In genomic region chr9:135960328-135961276, GRCh38 we compare ENCODE assay signal across 8 cellular contexts. TPM values are rescaled to one million over a fixed set of nuclear protein-coding genes. Genes with fewer than 3 reads are reported as not detected.
A peak's percentile ranks its signal among the peaks of the same experiment; 100 is the strongest.
DNase-seq lines count a peak whose midpoint lies in the region; ATAC-seq and TF ChIP-seq lines count a peak whose summit lies in the region.

No MANE protein-coding gene starts in this region.

- H3F3A ChIP-seq in Loucy (ENCODE audit: low read depth), result no peaks in the 10 kb centered on the region

- H3K36me3 Mint-ChIP-seq in stimulated activated naive B cell treated with anti-CD40 and anti-IgM and Interleukin-4, amounts not matched to agents 10 μg/mL and 1 μg/mL and 100 μg/mL, for 72 hours, result no peaks in the 10 kb centered on the region

- ATAC-seq in GM21390 (IDR thresholded peaks at IDR 0.05; ENCODE audit: unreplicated experiment), result peak; percentile 23
- ATAC-seq in stimulated activated naive B cell treated with anti-CD40 and anti-IgM and Interleukin-4, amounts not matched to agents 10 μg/mL and 1 μg/mL and 100 μg/mL, for 72 hours (replicated peaks), result peak; percentile 1 to 2

- peaks cover 32% of the 10 kb centered on the region for H3K4me1 ChIP-seq in Loucy (ENCODE audit: insufficient read depth, low read length, poor library complexity, severe bottlenecking)

- peak overlapping the region; percentile 93 for H3K27ac Mint-ChIP-seq in stimulated activated naive B cell treated with anti-CD40 and anti-IgM and Interleukin-4, amounts not matched to agents 10 μg/mL and 1 μg/mL and 100 μg/mL, for 72 hours

- H2AFZ ChIP-seq in Loucy (ENCODE audit: low read length), result peak overlapping the region; percentile 92

- DNase-seq in Caki2 (ENCODE audit: low read depth) (peak; percentile 12), astrocyte of the cerebellum (ENCODE audit: low read depth) (no peak), iris pigment epithelial cell (ENCODE audit: low read depth) (peak; percentile 16), DMS79 treated with DMSO at 0.1 percent for 48 hours (lab: John Stamatoyannopoulos, UW) (no peak), NCI-H1092 (lab: John Stamatoyannopoulos, UW) (no peak)
- DNase-seq in stimulated activated naive B cell treated with anti-CD40 and anti-IgM and Interleukin-4, amounts not matched to agents 10 μg/mL and 1 μg/mL and 100 μg/mL, for 72 hours, result no peak

- H3K9me2 ChIP-seq in Loucy (replicated peaks; ENCODE audit: low read depth, low read length), result no peaks in the 10 kb centered on the region

- H3K27me3 Mint-ChIP-seq in stimulated activated naive B cell treated with anti-CD40 and anti-IgM and Interleukin-4, amounts not matched to agents 10 μg/mL and 1 μg/mL and 100 μg/mL, for 72 hours, result peaks cover 9 to 18% of the 10 kb centered on the region in 2 donors

- no peak for TF ChIP-seq CTCF in Loucy (conservative IDR thresholded peaks at IDR 0.05; ENCODE audit: low read length)
- no peak for TF ChIP-seq CTCF in astrocyte of the cerebellum (IDR thresholded peaks at IDR 0.05; ENCODE audit: low read depth, low read length, missing control alignments)

- H3K9me3 Mint-ChIP-seq in stimulated activated naive B cell treated with anti-CD40 and anti-IgM and Interleukin-4, amounts not matched to agents 10 μg/mL and 1 μg/mL and 100 μg/mL, for 72 hours, result no peaks in the 10 kb centered on the region

- no peaks in the 10 kb centered on the region for H3K36me3 ChIP-seq in Loucy (ENCODE audit: insufficient read depth, low read length)

- H3K9me3 ChIP-seq in Loucy (ENCODE audit: insufficient read depth, low read depth, low read length), result no peaks in the 10 kb centered on the region

- H3K4me3 Mint-ChIP-seq in stimulated activated naive B cell treated with anti-CD40 and anti-IgM and Interleukin-4, amounts not matched to agents 10 μg/mL and 1 μg/mL and 100 μg/mL, for 72 hours, result peak overlapping the region; percentile 92 to 97

- in situ Hi-C loops in Caki2 (cut with HindIII; ENCODE audit: low pct_unique_long_range_greater_than_20kb, low sequenced_read_pairs), result no loop called here
- in situ Hi-C loops in astrocyte of the cerebellum (cut with HindIII; ENCODE audit: low sequenced_read_pairs), result no loop called here

- peak overlapping the region; percentile 98 for H3K4me2 ChIP-seq in Loucy (ENCODE audit: low read depth, low read length, poor library complexity, severe bottlenecking)

- no peaks in the 10 kb centered on the region for H3K27me3 ChIP-seq in Loucy (ENCODE audit: insufficient read depth, low read length, poor library complexity, severe bottlenecking)

- peaks cover 28 to 40% of the 10 kb centered on the region in 2 donors for H3K4me1 Mint-ChIP-seq in stimulated activated naive B cell treated with anti-CD40 and anti-IgM and Interleukin-4, amounts not matched to agents 10 μg/mL and 1 μg/mL and 100 μg/mL, for 72 hours

- H3K4me3 ChIP-seq in Loucy (ENCODE audit: low read length, poor library complexity, severe bottlenecking) (peak overlapping the region; percentile 98), astrocyte of the cerebellum (ENCODE audit: low read depth, low read length) (peak overlapping the region; percentile 82)

- H3K9ac ChIP-seq in Loucy (ENCODE audit: low read depth, low read length, poor library complexity, severe bottlenecking), result peak overlapping the region; percentile 93

- H4K20me1 ChIP-seq in Loucy (ENCODE audit: insufficient read depth, low read length, poor library complexity, severe bottlenecking), result peaks cover 18% of the 10 kb centered on the region

- H3K79me2 ChIP-seq in Loucy (ENCODE audit: insufficient read depth, low read length), result peaks cover 54% of the 10 kb centered on the region

RNA-seq across cellular contexts. Expression of gene UBAC1, which starts 0.6 kb away (rescaled TPM):
- 72.0 and 81.4 TPM in 2 replicates for total RNA-seq in Caki2 (2014; rRNA removed; shearing (Covaris generic); ENCODE audit: low replicate concordance)

RNA-seq across cellular contexts. Expression of gene CAMSAP1, which starts 53.3 kb away (rescaled TPM):
- total RNA-seq in Caki2 (2014; rRNA removed; shearing (Covaris generic); ENCODE audit: low replicate concordance), result 22.6 and 39.3 TPM in 2 replicates

Comparison
In these comparisons a context has a peak if more than half of its experiments do, and no peak if none do; other contexts are left out.
1. DNase-seq: peak in Caki2 (single experiment) and iris pigment epithelial cell (single experiment); none in astrocyte of the cerebellum (single experiment), stimulated activated naive B cell treated with anti-CD40 and anti-IgM and Interleukin-4, amounts not matched to agents 10 μg/mL and 1 μg/mL and 100 μg/mL, for 72 hours (single experiment), DMS79 treated with DMSO at 0.1 percent for 48 hours (single experiment) and NCI-H1092 (single experiment).